Comparison of ENCODE assay signal across 8 cellular contexts in the genomic region with DNA sequence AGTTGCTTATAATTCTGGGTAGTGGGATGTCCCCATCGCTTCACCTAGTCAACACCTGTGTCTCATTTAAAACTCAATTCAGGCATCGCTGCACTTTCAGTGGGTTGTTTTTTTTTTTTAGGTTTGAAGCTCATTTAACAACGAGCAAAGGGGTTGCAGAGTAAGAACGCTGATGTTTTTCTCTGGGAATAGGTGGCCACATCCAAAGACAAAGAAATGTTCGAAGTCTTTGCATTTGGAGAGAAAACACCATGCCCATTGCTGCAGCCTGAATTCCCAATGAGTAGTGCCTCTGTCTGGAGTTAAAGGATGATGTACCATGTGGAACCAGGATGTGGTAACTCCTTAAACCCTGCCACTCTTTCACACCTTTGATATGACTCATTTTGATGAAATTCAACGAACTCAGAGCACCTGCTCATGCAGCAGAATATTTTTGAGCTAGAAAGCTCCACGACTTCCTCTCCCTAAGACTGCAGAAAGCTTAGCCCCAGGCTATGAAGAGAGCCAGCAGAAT. TPM values are rescaled to one million over a fixed set of nuclear protein-coding genes. Genes with fewer than 3 reads are reported as not detected.
DNase-seq lines count a peak whose midpoint lies in the region; ATAC-seq, FAIRE-seq and TF ChIP-seq lines count a peak whose summit lies in the region.

No MANE protein-coding gene starts in this region.

- peak; percentile 76 for FAIRE-seq in GM18507 (lab: Jason Lieb, UNC)

- no peaks in the 10 kb centered on the region for H3K9me3 ChIP-seq in BE2C

- no peak overlapping the region for H3K27ac ChIP-seq in foreskin keratinocyte

- no peaks in the 10 kb centered on the region for H3K36me3 ChIP-seq in BE2C

- peak; percentile 73 for ATAC-seq in GM21723 (IDR thresholded peaks at IDR 0.05; ENCODE audit: unreplicated experiment)
- ATAC-seq in foreskin keratinocyte = peak; percentile 87

- H3K27me3 ChIP-seq in foreskin keratinocyte = peaks cover 26% of the 10 kb centered on the region
- H3K27me3 ChIP-seq in BE2C = no peaks in the 10 kb centered on the region

- H3K4me1 ChIP-seq in foreskin keratinocyte (no peaks in the 10 kb centered on the region), BE2C (no peaks in the 10 kb centered on the region)

- no peak overlapping the region for H3K4me3 ChIP-seq in Jurkat, Clone E6-1 (ENCODE audit: low read length)
- H3K4me3 ChIP-seq in BE2C (ENCODE audit: low read depth, low read length) = no peak overlapping the region

- no peak for DNase-seq in GM18507 (ENCODE audit: extremely low spot score, insufficient read length, low read depth)
- peak; percentile 68 for DNase-seq in Jurkat, Clone E6-1 (ENCODE audit: low read depth, low spot score)
- peak; percentile 80 to 87 for DNase-seq in foreskin keratinocyte
- no peak for DNase-seq in hypothalamus (lab: John Stamatoyannopoulos, UW)
- DNase-seq in COLO829 (ENCODE audit: low spot score) = no peak
- no peak for DNase-seq in BE2C
- DNase-seq in D341Med (ENCODE audit: low spot score) = no peak

- TF ChIP-seq CTCF in foreskin keratinocyte (conservative IDR thresholded peaks at IDR 0.05) (peak; percentile 2), BE2C (IDR thresholded peaks at IDR 0.05; ENCODE audit: low read depth, low read length) (no peak)

RNA-seq across cellular contexts. Expression of a gene that starts 35.1 kb away (rescaled TPM):
- 29.7 TPM for polyA plus RNA-seq in Jurkat, Clone E6-1 (2012; ENCODE audit: insufficient read depth, insufficient read length)
- total RNA-seq in foreskin keratinocyte = not detected in 2 replicates
- not detected in 2 replicates for polyA plus RNA-seq in foreskin keratinocyte
- polyA plus RNA-seq in BE2C (2012; ENCODE audit: insufficient read depth, insufficient read length, low read depth) = not detected

RNA-seq across cellular contexts. Expression of a gene that starts 59.4 kb away (rescaled TPM):
- polyA plus RNA-seq in Jurkat, Clone E6-1 (2012; ENCODE audit: insufficient read depth, insufficient read length) = 9.3 TPM
- 31.0 and 32.3 TPM in 2 replicates for total RNA-seq in foreskin keratinocyte
- 32.3 and 34.0 TPM in 2 replicates for polyA plus RNA-seq in foreskin keratinocyte
- 22.8 TPM for polyA plus RNA-seq in BE2C (2012; ENCODE audit: insufficient read depth, insufficient read length, low read depth)

Comparison
In these comparisons a context has a peak if more than half of its experiments do, and no peak if none do; other contexts are left out.
1. DNase-seq: peak in Jurkat, Clone E6-1 (single experiment) and foreskin keratinocyte (2 of 2); none in GM18507 (single experiment), hypothalamus (0 of 51), COLO829 (single experiment), BE2C (single experiment) and D341Med (single experiment).